Comparison of ENCODE assay signal across 15 cellular contexts in genomic region chr2:23843051-23843976, GRCh38.
A peak's percentile ranks its signal among the peaks of the same experiment; 100 is the strongest.
DNase-seq lines count a peak whose midpoint lies in the region; FAIRE-seq and TF ChIP-seq lines count a peak whose summit lies in the region.
"Had no signal": no experiment of that assay in that cellular context is flagged by ENCODE, and none has a peak within 500 bp of the region (broad histone marks: within the 10 kb centered on the region; RNA-seq: fewer than 3 reads in every experiment).

No MANE protein-coding gene starts in this region.

- no peak overlapping the region for H3K4me3 ChIP-seq in fibroblast of mammary gland (ENCODE audit: control insufficient read depth, low read depth, low read length)

- no peak overlapping the region for H3K4me3 Mint-ChIP-seq in progenitor cell of endocrine pancreas (ENCODE audit: low read depth)
- no peak overlapping the region for H3K4me3 Mint-ChIP-seq in activated CD4-positive, alpha-beta T cell treated with anti-CD3 and anti-CD28 coated beads, Interleukin-2, amount 10 ng/mL, durations not matched to agents 7 days and 5 days
- H3K4me3 Mint-ChIP-seq: CD4-positive, alpha-beta memory T cell had no signal

- no peaks in the 10 kb centered on the region for H3K27me3 Mint-ChIP-seq in progenitor cell of endocrine pancreas
- H3K27me3 Mint-ChIP-seq in activated CD4-positive, alpha-beta T cell treated with anti-CD3 and anti-CD28 coated beads, Interleukin-2, amount 10 ng/mL, durations not matched to agents 7 days and 5 days = no peaks in the 10 kb centered on the region
- H3K27me3 Mint-ChIP-seq: CD4-positive, alpha-beta memory T cell had no signal

- TF ChIP-seq CTCF in fibroblast of mammary gland (conservative IDR thresholded peaks at IDR 0.05; ENCODE audit: control insufficient read depth, insufficient read depth, low read depth, low read length) (no peak), progenitor cell of endocrine pancreas (IDR thresholded peaks at IDR 0.05; ENCODE audit: unreplicated experiment) (no peak)

- peak; percentile 20 for FAIRE-seq in TTC549 (lab: Jason Lieb, UNC)

- DNase-seq in EH (ENCODE audit: low read depth) (peak; percentile 66), fibroblast of mammary gland (ENCODE audit: low read depth) (peak; percentile 66), progenitor cell of endocrine pancreas (ENCODE audit: low spot score, unreplicated experiment) (no peak), UCSD-AML1 (lab: John Stamatoyannopoulos, UW; ENCODE audit: unreplicated experiment) (no peak), T-helper 9 cell (no peak), NOMO-1 treated with dmso at 0.1 percent for 144 hours (lab: John Stamatoyannopoulos, UW; ENCODE audit: unreplicated experiment) (no peak)
- DNase-seq in activated CD4-positive, alpha-beta T cell treated with anti-CD3 and anti-CD28 coated beads, Interleukin-2, amount 10 ng/mL, durations not matched to agents 7 days and 5 days = no peak
- DNase-seq: activated naive CD4-positive, alpha-beta T cell treated with Interleukin-2 at 50 U/mL for 16 hours; CD4-positive, alpha-beta memory T cell; GOT3; NCI-H1930; SHP77 treated with DMSO at 0.1 percent for 48 hours; stimulated activated CD4-positive, alpha-beta T cell treated with anti-CD3 and anti-CD28 coated beads, Interleukin-4, amount 100 ng/mL, for 1 hour; stimulated activated naive CD4-positive, alpha-beta T cell treated with Interleukin-2 at 50 U/mL for 16 hours had no signal

- peaks cover 22% of the 10 kb centered on the region for H3K36me3 Mint-ChIP-seq in progenitor cell of endocrine pancreas (ENCODE audit: insufficient read depth)
- peaks cover 34% of the 10 kb centered on the region for H3K36me3 Mint-ChIP-seq in activated CD4-positive, alpha-beta T cell treated with anti-CD3 and anti-CD28 coated beads, Interleukin-2, amount 10 ng/mL, durations not matched to agents 7 days and 5 days (ENCODE audit: low read depth)

- CTCF ChIA-PET in activated CD4-positive, alpha-beta T cell treated with anti-CD3 and anti-CD28 coated beads, Interleukin-2, amount 10 ng/mL, durations not matched to agents 7 days and 5 days (lab: Charles Lee) = interaction anchor here (0.8 to 1.1 kb wide), 2 partner anchors 13 to 19 kb away, joined by 3 read pairs; no protein-coding TSS in a partner anchor

- H3K9me3 Mint-ChIP-seq in progenitor cell of endocrine pancreas (ENCODE audit: low read depth) = peaks cover 15% of the 10 kb centered on the region
- H3K9me3 Mint-ChIP-seq in activated CD4-positive, alpha-beta T cell treated with anti-CD3 and anti-CD28 coated beads, Interleukin-2, amount 10 ng/mL, durations not matched to agents 7 days and 5 days = peaks cover 16% of the 10 kb centered on the region

- H3K27ac Mint-ChIP-seq in progenitor cell of endocrine pancreas = peak overlapping the region; percentile 18
- H3K27ac Mint-ChIP-seq in activated CD4-positive, alpha-beta T cell treated with anti-CD3 and anti-CD28 coated beads, Interleukin-2, amount 10 ng/mL, durations not matched to agents 7 days and 5 days = no peak overlapping the region
- H3K27ac Mint-ChIP-seq: CD4-positive, alpha-beta memory T cell had no signal

- H3K4me1 Mint-ChIP-seq in progenitor cell of endocrine pancreas (ENCODE audit: low read depth) = no peaks in the 10 kb centered on the region
- H3K4me1 Mint-ChIP-seq in activated CD4-positive, alpha-beta T cell treated with anti-CD3 and anti-CD28 coated beads, Interleukin-2, amount 10 ng/mL, durations not matched to agents 7 days and 5 days = peaks cover 5% of the 10 kb centered on the region

- POLR2A ChIA-PET in activated CD4-positive, alpha-beta T cell treated with anti-CD3 and anti-CD28 coated beads, Interleukin-2, amount 10 ng/mL, durations not matched to agents 7 days and 5 days (lab: Charles Lee) = no interaction called here

Comparison
In these comparisons a context has a peak if more than half of its experiments do, and no peak if none do; other contexts are left out.
1. DNase-seq: peak in EH (single experiment) and fibroblast of mammary gland (single experiment); none in progenitor cell of endocrine pancreas (single experiment), UCSD-AML1 (single experiment), activated CD4-positive, alpha-beta T cell treated with anti-CD3 and anti-CD28 coated beads, Interleukin-2, amount 10 ng/mL, durations not matched to agents 7 days and 5 days (single experiment), T-helper 9 cell (single experiment) and NOMO-1 treated with dmso at 0.1 percent for 144 hours (single experiment).